In genomic region chr5:127909078-127909477, GRCh38 we compare ENCODE assay signal across 1 cellular context.
TF ChIP-seq lines count a peak whose summit lies in the region.

No MANE protein-coding gene starts in this region.

TF ChIP-seq in H1, 55 proteins besides CTCF, POLR2A, EP300 and RAD21:
- TF ChIP-seq CREB1 (IDR thresholded peaks at IDR 0.05) (peak; percentile 41; the same call in 1 of the 2 replicates), SRF (IDR thresholded peaks at IDR 0.05; ENCODE audit: low read depth, low read length) (no peak)
